Comparison of ENCODE assay signal across 11 cellular contexts in the genomic region with DNA sequence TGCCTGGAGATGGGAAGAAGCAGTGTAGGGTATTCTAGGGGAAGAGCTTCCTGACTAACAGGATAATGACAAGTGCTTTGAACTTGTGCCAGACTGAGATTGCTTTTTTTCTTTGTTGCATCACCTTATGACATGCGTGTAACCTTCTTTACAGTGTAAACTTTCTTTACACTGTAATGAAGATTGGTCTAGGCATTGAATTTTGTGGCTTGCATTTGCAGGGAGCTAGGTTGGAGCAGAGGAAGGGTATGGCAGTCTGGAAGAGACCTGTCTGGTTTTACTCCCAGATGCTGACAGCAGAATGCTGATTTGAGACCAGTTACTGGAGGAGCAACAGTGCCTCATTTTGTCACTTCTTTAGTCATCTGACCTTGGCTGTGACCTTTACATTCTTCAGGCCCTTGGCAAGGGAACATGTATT. TPM values are rescaled to one million over a fixed set of nuclear protein-coding genes. Genes with fewer than 3 reads are reported as not detected.
DNase-seq lines count a peak whose midpoint lies in the region; ATAC-seq, FAIRE-seq and TF ChIP-seq lines count a peak whose summit lies in the region.
"Had no signal": no experiment of that assay in that cellular context is flagged by ENCODE, and none has a peak within 500 bp of the region (broad histone marks: within the 10 kb centered on the region; RNA-seq: fewer than 3 reads in every experiment).

No MANE protein-coding gene starts in this region.

- no peak overlapping the region for H3K4me3 Mint-ChIP-seq in activated CD8-positive, alpha-beta T cell treated with anti-CD3 and anti-CD28 coated beads, Interleukin-2, amount 10 ng/mL, durations not matched to agents 7 days and 5 days

- no peaks in the 10 kb centered on the region for H3K27me3 ChIP-seq in esophagus squamous epithelium
- H3K27me3 ChIP-seq: testis had no signal

- no peaks in the 10 kb centered on the region for H3K9me3 ChIP-seq in A549
- H3K9me3 ChIP-seq in esophagus squamous epithelium = no peaks in the 10 kb centered on the region
- H3K9me3 ChIP-seq: testis had no signal

- intact Hi-C loops in esophagus squamous epithelium (cut with DNase I) = no loop called here

- no peak for FAIRE-seq in A549 (lab: Jason Lieb, UNC)

- H3K36me3 Mint-ChIP-seq in activated CD8-positive, alpha-beta T cell treated with anti-CD3 and anti-CD28 coated beads, Interleukin-2, amount 10 ng/mL, durations not matched to agents 7 days and 5 days (ENCODE audit: low read depth) = peaks cover 71% of the 10 kb centered on the region

- no peak for TF ChIP-seq RAD21 in A549 (conservative IDR thresholded peaks at IDR 0.05 in 1 of 2, IDR thresholded peaks at IDR 0.05 in 1 of 2)

- no peak for TF ChIP-seq EP300 in A549 (IDR thresholded peaks at IDR 0.05)

- peak overlapping the region; percentile 27 for H3K4me2 ChIP-seq in A549

- H3K4me3 ChIP-seq in A549 (no peak overlapping the region), esophagus squamous epithelium (no peak overlapping the region)
- H3K4me3 ChIP-seq: testis had no signal

- no peak for ATAC-seq in A549
- no peak for ATAC-seq in activated CD8-positive, alpha-beta T cell treated with anti-CD3 and anti-CD28 coated beads, Interleukin-2, amount 10 ng/mL, durations not matched to agents 7 days and 5 days
- no peak for ATAC-seq in HG03159 (IDR thresholded peaks at IDR 0.05; ENCODE audit: unreplicated experiment)
- no peak for ATAC-seq in GM19035 (IDR thresholded peaks at IDR 0.05; ENCODE audit: unreplicated experiment)
- ATAC-seq in GM21576 (IDR thresholded peaks at IDR 0.05; ENCODE audit: unreplicated experiment) = no peak

- no peaks in the 10 kb centered on the region for H3K27me3 Mint-ChIP-seq in activated CD8-positive, alpha-beta T cell treated with anti-CD3 and anti-CD28 coated beads, Interleukin-2, amount 10 ng/mL, durations not matched to agents 7 days and 5 days (ENCODE audit: low read depth)

- peaks cover 54% of the 10 kb centered on the region for H3K4me1 Mint-ChIP-seq in activated CD8-positive, alpha-beta T cell treated with anti-CD3 and anti-CD28 coated beads, Interleukin-2, amount 10 ng/mL, durations not matched to agents 7 days and 5 days (ENCODE audit: low read depth)

- H3K4me1 ChIP-seq in A549 = peaks cover 45% of the 10 kb centered on the region
- H3K4me1 ChIP-seq in esophagus squamous epithelium = peaks cover 15 to 54% (median 32%) of the 10 kb centered on the region in 3 donors

- no peak for TF ChIP-seq POLR2A in A549 (IDR thresholded peaks at IDR 0.05; ENCODE audit: low read length)
- TF ChIP-seq POLR2A in esophagus squamous epithelium (IDR thresholded peaks at IDR 0.05) = no peak

- CTCF ChIA-PET in A549 (lab: Yijun Ruan, JAX) = interaction anchor here (0.5 to 11.9 kb wide), 11 partner anchors 9 to 406 kb away, joined by 3 to 101 read pairs (median 6); partner anchors contain the start of genes ACP2 and NR1H3
- CTCF ChIA-PET in activated CD8-positive, alpha-beta T cell treated with anti-CD3 and anti-CD28 coated beads, Interleukin-2, amount 10 ng/mL, durations not matched to agents 7 days and 5 days (lab: Charles Lee) = interaction anchor here (0.9 to 1.6 kb wide), 3 partner anchors 9 to 39 kb away, joined by 3 to 4 read pairs (median 3); partner anchors contain the start of gene ACP2

- H3K27ac Mint-ChIP-seq in activated CD8-positive, alpha-beta T cell treated with anti-CD3 and anti-CD28 coated beads, Interleukin-2, amount 10 ng/mL, durations not matched to agents 7 days and 5 days = peak overlapping the region; percentile 63

- 47% methylated on average over 1 of the region's 1 CpG for WGBS in A549 (ENCODE audit: missing lambda C conversion rate)
- 29 to 44% methylated on average over 1 of the region's 1 CpG for WGBS in esophagus squamous epithelium, 2 donors

- POLR2A ChIA-PET in A549 (lab: Yijun Ruan, JAX) = interaction anchor here (0.9 to 1.1 kb wide), 2 partner anchors 9 to 12 kb away, joined by 3 to 4 read pairs; no protein-coding TSS in a partner anchor
- POLR2A ChIA-PET in activated CD8-positive, alpha-beta T cell treated with anti-CD3 and anti-CD28 coated beads, Interleukin-2, amount 10 ng/mL, durations not matched to agents 7 days and 5 days (lab: Charles Lee) = interaction anchor here (1.0 kb wide), 1 partner anchor 13 kb away, joined by 4 read pairs; no protein-coding TSS in a partner anchor

- peaks cover 4 to 84% (median 7%) of the 10 kb centered on the region in 3 donors for H3K36me3 ChIP-seq in esophagus squamous epithelium

- TF ChIP-seq CTCF in A549 (IDR thresholded peaks at IDR 0.05) = no peak
- TF ChIP-seq CTCF in esophagus squamous epithelium (IDR thresholded peaks at IDR 0.05) = no peak

- H3K9me3 Mint-ChIP-seq in activated CD8-positive, alpha-beta T cell treated with anti-CD3 and anti-CD28 coated beads, Interleukin-2, amount 10 ng/mL, durations not matched to agents 7 days and 5 days (ENCODE audit: insufficient read depth) = no peaks in the 10 kb centered on the region

- DNase-seq in A549 (ENCODE audit: low read depth in 1 of 2, low spot score in 1 of 2) (no peak), GM04503 (ENCODE audit: low read depth) (peak; percentile 44), glomerular endothelial cell (ENCODE audit: extremely low read depth, low read depth, low spot score) (peak; percentile 45), esophagus squamous epithelium (lab: John Stamatoyannopoulos, UW) (no peak)
- no peak for DNase-seq in activated CD8-positive, alpha-beta T cell treated with anti-CD3 and anti-CD28 coated beads, Interleukin-2, amount 10 ng/mL, durations not matched to agents 7 days and 5 days
- DNase-seq: DMS53; effector CD4-positive, alpha-beta T cell; testis had no signal

- H3K27ac ChIP-seq in A549 = peak overlapping the region in 1 of 2 experiments; percentile 73; a peak in 3 of 6 replicates
- H3K27ac ChIP-seq in esophagus squamous epithelium = peak overlapping the region in 2 of 4 donors; percentile 25 to 39
- H3K27ac ChIP-seq: testis had no signal

TF ChIP-seq in A549, 52 proteins besides CTCF, POLR2A, EP300 and RAD21 (continues in another document):
- TF ChIP-seq CEBPB (IDR thresholded peaks at IDR 0.05) = peak in 1 of 2 experiments; percentile 24; a peak in 1 of 4 replicates

RNA-seq across cellular contexts. Expression of gene DDB2, which starts 5.6 kb away (rescaled TPM):
- 96.2 and 103 TPM in 2 replicates for polyA plus RNA-seq in A549 (2011; rRNA removed)
- polyA plus RNA-seq in A549 (2012; cell fraction: cytosol; rRNA removed) = 72.0 and 73.6 TPM in 2 replicates
- polyA plus RNA-seq in A549 (2012; cell fraction: nucleus; rRNA removed) = 108 and 145 TPM in 2 replicates
- polyA plus RNA-seq in A549 (2017; fragmentation: RNase III; extraction: RNeasy Plus Mini Kit Qiagen cat#74134 plus additional on column Dnase treatment) = 95.4 to 106 TPM (median 96.9 TPM) in 3 replicates
- polyA minus RNA-seq in A549 (2011; rRNA and poly(A)+ RNA removed) = 71.0 and 73.0 TPM in 2 replicates
- 100 to 1,000 TPM; 164 to 171 TPM for total RNA-seq in activated CD8-positive, alpha-beta T cell treated with anti-CD3 and anti-CD28 coated beads, Interleukin-2, amount 10 ng/mL, durations not matched to agents 7 days and 5 days
- 61.0 and 74.7 TPM in 2 replicates for total RNA-seq in glomerular endothelial cell
- 10 to 100 TPM; 25.7 to 65.8 (median 43.5) TPM for total RNA-seq in esophagus squamous epithelium

RNA-seq across cellular contexts. Expression of gene ACP2, which starts 28.2 kb away (rescaled TPM):
- polyA plus RNA-seq in A549 (2011; rRNA removed) (13.6 and 17.7 TPM in 2 replicates), A549 (2017; fragmentation: RNase III; extraction: RNeasy Plus Mini Kit Qiagen cat#74134 plus additional on column Dnase treatment) (17.5 to 19.8 TPM (median 19.7 TPM) in 3 replicates)
- polyA plus RNA-seq in A549 (2012; cell fraction: cytosol; rRNA removed) = 13.2 and 16.7 TPM in 2 replicates
- polyA plus RNA-seq in A549 (2012; cell fraction: nucleus; rRNA removed) = 41.3 and 54.2 TPM in 2 replicates
- polyA minus RNA-seq in A549 (2011; rRNA and poly(A)+ RNA removed) = 31.5 and 32.3 TPM in 2 replicates
- 10 to 100 TPM; 26.7 to 27.5 TPM for total RNA-seq in activated CD8-positive, alpha-beta T cell treated with anti-CD3 and anti-CD28 coated beads, Interleukin-2, amount 10 ng/mL, durations not matched to agents 7 days and 5 days
- total RNA-seq in glomerular endothelial cell (29.9 and 53.1 TPM in 2 replicates), esophagus squamous epithelium (10 to 100 TPM; 20.4 to 38.0 (median 26.5) TPM)

RNA-seq across cellular contexts. Expression of gene PACSIN3, which starts 34.2 kb away (rescaled TPM):
- polyA plus RNA-seq in A549 (2011; rRNA removed) (15.8 and 16.5 TPM in 2 replicates), A549 (2017; fragmentation: RNase III; extraction: RNeasy Plus Mini Kit Qiagen cat#74134 plus additional on column Dnase treatment) (32.9 to 35.7 TPM (median 35.3 TPM) in 3 replicates)
- 36.2 and 40.9 TPM in 2 replicates for polyA plus RNA-seq in A549 (2012; cell fraction: cytosol; rRNA removed)
- 35.4 and 35.9 TPM in 2 replicates for polyA plus RNA-seq in A549 (2012; cell fraction: nucleus; rRNA removed)
- 12.0 and 17.2 TPM in 2 replicates for polyA minus RNA-seq in A549 (2011; rRNA and poly(A)+ RNA removed)
- total RNA-seq in activated CD8-positive, alpha-beta T cell treated with anti-CD3 and anti-CD28 coated beads, Interleukin-2, amount 10 ng/mL, durations not matched to agents 7 days and 5 days = 1 to 10 TPM; 2.0 to 2.1 TPM
- total RNA-seq in glomerular endothelial cell (16.8 and 21.6 TPM in 2 replicates), esophagus squamous epithelium (10 to 100 TPM; 55.9 to 95.7 (median 65.0) TPM)

RNA-seq across cellular contexts. Expression of gene NR1H3, which starts 37.4 kb away (rescaled TPM):
- 18.7 and 28.6 TPM in 2 replicates for polyA plus RNA-seq in A549 (2011; rRNA removed)
- polyA plus RNA-seq in A549 (2012; cell fraction: cytosol; rRNA removed) = 22.5 and 24.9 TPM in 2 replicates
- 34.0 and 37.3 TPM in 2 replicates for polyA plus RNA-seq in A549 (2012; cell fraction: nucleus; rRNA removed)
- polyA plus RNA-seq in A549 (2017; fragmentation: RNase III; extraction: RNeasy Plus Mini Kit Qiagen cat#74134 plus additional on column Dnase treatment) = 10.6 to 18.4 TPM (median 14.5 TPM) in 3 replicates
- polyA minus RNA-seq in A549 (2011; rRNA and poly(A)+ RNA removed) = 36.7 and 43.1 TPM in 2 replicates
- 10 to 100 TPM; 11.7 to 12.6 TPM for total RNA-seq in activated CD8-positive, alpha-beta T cell treated with anti-CD3 and anti-CD28 coated beads, Interleukin-2, amount 10 ng/mL, durations not matched to agents 7 days and 5 days
- 4.1 and 7.6 TPM in 2 replicates for total RNA-seq in glomerular endothelial cell
- total RNA-seq in esophagus squamous epithelium = 10 to 100 TPM in 2 of 4 donors, 1 to 10 TPM in 2; 2.4 to 24.8 (median 12.5) TPM

RNA-seq across cellular contexts. Expression of gene ARFGAP2, which starts 43.7 kb away (rescaled TPM):
- polyA plus RNA-seq in A549 (2011; rRNA removed) (28.3 and 29.5 TPM in 2 replicates), A549 (2017; fragmentation: RNase III; extraction: RNeasy Plus Mini Kit Qiagen cat#74134 plus additional on column Dnase treatment) (34.0 to 38.0 TPM (median 35.2 TPM) in 3 replicates)
- polyA plus RNA-seq in A549 (2012; cell fraction: cytosol; rRNA removed) = 28.5 and 30.6 TPM in 2 replicates
- 114 and 160 TPM in 2 replicates for polyA plus RNA-seq in A549 (2012; cell fraction: nucleus; rRNA removed)
- polyA minus RNA-seq in A549 (2011; rRNA and poly(A)+ RNA removed) = 52.4 and 57.7 TPM in 2 replicates
- 100 to 1,000 TPM in 1 of 2 experiments, 10 to 100 TPM in 1; 89.6 to 102 TPM for total RNA-seq in activated CD8-positive, alpha-beta T cell treated with anti-CD3 and anti-CD28 coated beads, Interleukin-2, amount 10 ng/mL, durations not matched to agents 7 days and 5 days
- total RNA-seq in glomerular endothelial cell (91.4 and 105 TPM in 2 replicates), esophagus squamous epithelium (100 to 1,000 TPM in 3 of 4 donors, 10 to 100 TPM in 1; 95.3 to 171 (median 119) TPM)

Comparison
In these comparisons a context has a peak if more than half of its experiments do, and no peak if none do; other contexts are left out.
1. DNase-seq: peak in GM04503 (single experiment) and glomerular endothelial cell (single experiment); none in A549 (0 of 2), activated CD8-positive, alpha-beta T cell treated with anti-CD3 and anti-CD28 coated beads, Interleukin-2, amount 10 ng/mL, durations not matched to agents 7 days and 5 days (single experiment) and esophagus squamous epithelium (single experiment).